ENCODE assay signal across 26 cellular contexts in the genomic region with DNA sequence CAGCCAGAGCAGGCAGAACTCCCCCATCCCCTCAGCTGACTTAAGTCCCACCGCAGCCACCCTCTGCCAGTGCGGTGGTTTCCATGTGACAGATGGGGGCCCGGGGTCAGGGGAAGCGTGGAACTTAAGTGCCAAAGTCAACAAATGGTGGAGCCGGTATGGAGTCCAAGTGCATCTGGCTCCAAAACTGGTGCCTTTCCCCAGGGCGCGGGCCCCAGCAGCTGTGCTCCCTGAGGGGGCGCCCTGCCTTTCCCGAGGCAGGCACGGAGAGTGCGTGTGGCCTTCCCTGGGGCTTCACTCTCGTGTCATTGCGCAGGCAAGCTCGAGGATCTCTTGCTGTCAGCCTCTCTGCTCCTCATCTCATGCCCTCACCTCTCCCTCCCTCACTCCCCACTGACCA. TPM values are rescaled to one million over a fixed set of nuclear protein-coding genes. Genes with fewer than 3 reads are reported as not detected.
"Had no signal": no experiment of that assay in that cellular context is flagged by ENCODE, and none has a peak within 500 bp of the region (broad histone marks: within the 10 kb centered on the region; RNA-seq: fewer than 3 reads in every experiment).

No MANE protein-coding gene starts in this region.

- H3K27ac ChIP-seq: colonic mucosa, right atrium auricular region, stomach, vagina had no signal

- H3K4me3 ChIP-seq: colonic mucosa, right atrium auricular region, stomach, vagina had no signal

- H3K9me3 Mint-ChIP-seq: activated CD4-positive, alpha-beta T cell treated with anti-CD3 and anti-CD28 coated beads, Interleukin-2, amount 10 ng/mL, durations not matched to agents 7 days and 5 days; activated naive CD4-positive, alpha-beta T cell treated with anti-CD3 and anti-CD28 coated beads for 36 hours; activated T-cell treated with anti-CD3 and anti-CD28 coated beads, Interleukin-2, amount 50 U/mL, for 4 hours; brain; central memory CD8-positive, alpha-beta T cell; nephron progenitor cell had no signal

- H3K4me1 Mint-ChIP-seq: activated CD4-positive, alpha-beta T cell treated with anti-CD3 and anti-CD28 coated beads, Interleukin-2, amount 10 ng/mL, durations not matched to agents 7 days and 5 days had no signal

- H3K27ac Mint-ChIP-seq: activated CD4-positive, alpha-beta T cell treated with anti-CD3 and anti-CD28 coated beads, Interleukin-2, amount 10 ng/mL, durations not matched to agents 7 days and 5 days; activated CD8-positive, alpha-beta T cell treated with anti-CD3 and anti-CD28 coated beads, Interleukin-2, amount 10 ng/mL, durations not matched to agents 7 days and 5 days; activated naive CD4-positive, alpha-beta T cell treated with anti-CD3 and anti-CD28 coated beads for 36 hours; brain; nephron progenitor cell had no signal

- H3K4me1 ChIP-seq: colonic mucosa, vagina had no signal

- ATAC-seq: activated CD8-positive, alpha-beta T cell treated with anti-CD3 and anti-CD28 coated beads, Interleukin-2, amount 10 ng/mL, durations not matched to agents 7 days and 5 days; activated T-cell treated with anti-CD3 and anti-CD28 coated beads, Interleukin-2, amount 50 U/mL, for 4 hours; left lobe of liver had no signal

- H3K36me3 ChIP-seq: colonic mucosa, right atrium auricular region had no signal

- H3K4me3 Mint-ChIP-seq: activated CD4-positive, alpha-beta T cell treated with anti-CD3 and anti-CD28 coated beads, Interleukin-2, amount 10 ng/mL, durations not matched to agents 7 days and 5 days; activated CD8-positive, alpha-beta T cell treated with anti-CD3 and anti-CD28 coated beads, Interleukin-2, amount 10 ng/mL, durations not matched to agents 7 days and 5 days; activated naive CD4-positive, alpha-beta T cell treated with anti-CD3 and anti-CD28 coated beads for 36 hours; activated T-cell treated with anti-CD3 and anti-CD28 coated beads, Interleukin-2, amount 50 U/mL, for 4 hours; brain; central memory CD8-positive, alpha-beta T cell; nephron progenitor cell had no signal

- DNase-seq: activated CD4-positive, alpha-beta T cell treated with anti-CD3 and anti-CD28 coated beads, Interleukin-2, amount 10 ng/mL, durations not matched to agents 7 days and 5 days; activated CD8-positive, alpha-beta T cell treated with anti-CD3 and anti-CD28 coated beads, Interleukin-2, amount 10 ng/mL, durations not matched to agents 7 days and 5 days; activated naive CD4-positive, alpha-beta T cell treated with anti-CD3 and anti-CD28 coated beads for 36 hours; activated T-cell treated with anti-CD3 and anti-CD28 coated beads, Interleukin-2, amount 50 U/mL, for 4 hours; colonic mucosa; erythroblast; foreskin melanocyte; glutamatergic neuron; hypothalamus; midbrain; nephron progenitor cell; occipital lobe; stimulated activated CD4-positive, alpha-beta T cell treated with anti-CD3 and anti-CD28 coated beads, Interleukin-12 subunit alpha, Interleukin-12 subunit beta, amount 100 ng/mL, for 4 hours; stimulated activated CD4-positive, alpha-beta T cell treated with anti-CD3 and anti-CD28 coated beads, Interleukin-1b, Interleukin-23, amount 100 ng/mL, for 48 hours; stimulated activated CD8-positive, alpha-beta memory T cell treated with anti-CD3 and anti-CD28 coated beads, Interleukin-4, amount 100 ng/mL, for 48 hours; stomach; T1000; trophoblast cell had no signal

- H3K27me3 ChIP-seq: colonic mucosa, right atrium auricular region, stomach, vagina had no signal

- H3K27me3 Mint-ChIP-seq: activated CD4-positive, alpha-beta T cell treated with anti-CD3 and anti-CD28 coated beads, Interleukin-2, amount 10 ng/mL, durations not matched to agents 7 days and 5 days; central memory CD8-positive, alpha-beta T cell had no signal

- H3K9me3 ChIP-seq: colonic mucosa, right atrium auricular region, stomach, vagina had no signal

RNA-seq across cellular contexts. Expression of gene SLC46A2, which starts 33.8 kb away (rescaled TPM):
- total RNA-seq: activated CD4-positive, alpha-beta T cell treated with anti-CD3 and anti-CD28 coated beads, Interleukin-2, amount 10 ng/mL, durations not matched to agents 7 days and 5 days; activated CD8-positive, alpha-beta T cell treated with anti-CD3 and anti-CD28 coated beads, Interleukin-2, amount 10 ng/mL, durations not matched to agents 7 days and 5 days; activated naive CD4-positive, alpha-beta T cell treated with anti-CD3 and anti-CD28 coated beads for 36 hours; activated T-cell treated with anti-CD3 and anti-CD28 coated beads, Interleukin-2, amount 50 U/mL, for 4 hours; colonic mucosa; left lobe of liver; lung microvascular endothelial cell; occipital lobe; progenitor cell of endocrine pancreas; stomach; temporal lobe; vagina had no signal
